8 cellular contexts compared by ENCODE assay signal in genomic region chr14:49306152-49306751, GRCh38.
A peak's percentile ranks its signal among the peaks of the same experiment; 100 is the strongest.
DNase-seq lines count a peak whose midpoint lies in the region; ATAC-seq and TF ChIP-seq lines count a peak whose summit lies in the region.

No MANE protein-coding gene starts in this region.

- no peak overlapping the region for H3K27ac ChIP-seq in C4-2B
- H3K27ac ChIP-seq in substantia nigra (ENCODE audit: low read depth, low read length, poor library complexity, severe bottlenecking) = no peak overlapping the region

- H3K27me3 Mint-ChIP-seq in activated T-cell treated with anti-CD3 and anti-CD28 coated beads, Interleukin-2, amount 50 U/mL, for 4 hours (ENCODE audit: low read depth) = peaks cover 4% of the 10 kb centered on the region

- DNase-seq in HT1080 (ENCODE audit: low read depth) (peak; percentile 46), SK-N-DZ (ENCODE audit: low spot score) (peak; percentile 18), left kidney (ENCODE audit: low read depth, low spot score) (peak; percentile 48), NCI-H2227 (lab: John Stamatoyannopoulos, UW; ENCODE audit: unreplicated experiment) (no peak), substantia nigra (lab: John Stamatoyannopoulos, UW) (no peak)
- DNase-seq in activated T-cell treated with anti-CD3 and anti-CD28 coated beads, Interleukin-2, amount 50 U/mL, for 4 hours = no peak

- H3K4me1 Mint-ChIP-seq in activated T-cell treated with anti-CD3 and anti-CD28 coated beads, Interleukin-2, amount 50 U/mL, for 4 hours (ENCODE audit: low read depth) = no peaks in the 10 kb centered on the region

- H3K9me3 Mint-ChIP-seq in activated T-cell treated with anti-CD3 and anti-CD28 coated beads, Interleukin-2, amount 50 U/mL, for 4 hours = peaks cover 2% of the 10 kb centered on the region

- no peaks in the 10 kb centered on the region for H3K36me3 Mint-ChIP-seq in activated T-cell treated with anti-CD3 and anti-CD28 coated beads, Interleukin-2, amount 50 U/mL, for 4 hours (ENCODE audit: insufficient read depth)

- TF ChIP-seq CTCF in C4-2B (conservative IDR thresholded peaks at IDR 0.05) = peak; percentile 64

- ATAC-seq in GM18873 (IDR thresholded peaks at IDR 0.05; ENCODE audit: low FRiP score, unreplicated experiment) = peak; percentile 50
- no peak for ATAC-seq in activated T-cell treated with anti-CD3 and anti-CD28 coated beads, Interleukin-2, amount 50 U/mL, for 4 hours

- no peak overlapping the region for H3K4me3 Mint-ChIP-seq in activated T-cell treated with anti-CD3 and anti-CD28 coated beads, Interleukin-2, amount 50 U/mL, for 4 hours

Comparison
In these comparisons a context has a peak if more than half of its experiments do, and no peak if none do; other contexts are left out.
1. DNase-seq: peak in HT1080 (single experiment), SK-N-DZ (single experiment) and left kidney (single experiment); none in NCI-H2227 (single experiment), substantia nigra (0 of 49) and activated T-cell treated with anti-CD3 and anti-CD28 coated beads, Interleukin-2, amount 50 U/mL, for 4 hours (single experiment).